Comparison of ENCODE assay signal across 15 cellular contexts in genomic region chr7:260441-261281, GRCh38. TPM values are rescaled to one million over a fixed set of nuclear protein-coding genes. Genes with fewer than 3 reads are reported as not detected.
"Had no signal": no experiment of that assay in that cellular context is flagged by ENCODE, and none has a peak within 500 bp of the region (broad histone marks: within the 10 kb centered on the region; RNA-seq: fewer than 3 reads in every experiment).

No MANE protein-coding gene starts in this region.

- H3K4me1 Mint-ChIP-seq: T-helper 17 cell had no signal

- H3K27me3 ChIP-seq: esophagus muscularis mucosa, heart right ventricle, uterus had no signal

- H3K4me3 ChIP-seq: esophagus muscularis mucosa, heart right ventricle, uterus had no signal

- H3K4me1 ChIP-seq: heart right ventricle, uterus had no signal

- H3K4me3 Mint-ChIP-seq: activated naive CD8-positive, alpha-beta T cell treated with anti-CD3 and anti-CD28 coated beads for 36 hours; natural killer cell treated with Interleukin-12 subunit alpha and Interleukin-12 subunit beta and Interleukin-15 and Interleukin-18, amount 100 ng/mL, for 72 hours; T-helper 17 cell had no signal

- ATAC-seq: natural killer cell treated with Interleukin-12 subunit alpha and Interleukin-12 subunit beta and Interleukin-15 and Interleukin-18, amount 100 ng/mL, for 72 hours; T-helper 17 cell had no signal

- H3K27me3 Mint-ChIP-seq: activated naive CD8-positive, alpha-beta T cell treated with anti-CD3 and anti-CD28 coated beads for 36 hours; natural killer cell treated with Interleukin-12 subunit alpha and Interleukin-12 subunit beta and Interleukin-15 and Interleukin-18, amount 100 ng/mL, for 72 hours; T-helper 17 cell had no signal

- H3K36me3 ChIP-seq: uterus had no signal

- DNase-seq: activated CD4-positive, alpha-beta T cell treated with anti-CD3 and anti-CD28 coated beads, Interleukin-2, amount 50 U/mL, for 1 hour; activated naive CD8-positive, alpha-beta T cell treated with anti-CD3 and anti-CD28 coated beads for 36 hours; foreskin fibroblast; heart right ventricle; kidney glomerular epithelial cell; occipital lobe; T-helper 17 cell; uterus had no signal

- H3K27ac ChIP-seq: esophagus muscularis mucosa, heart right ventricle, uterus had no signal

- H3K9me3 ChIP-seq: uterus had no signal

RNA-seq across cellular contexts. Expression of gene FOXL3, which starts 29.3 kb away (rescaled TPM):
- total RNA-seq: activated CD8-positive, alpha-beta memory T cell treated with anti-CD3 and anti-CD28 coated beads for 36 hours; activated naive CD8-positive, alpha-beta T cell treated with anti-CD3 and anti-CD28 coated beads for 36 hours; cerebellum; esophagus muscularis mucosa; heart right ventricle; mucosa of gallbladder; natural killer cell treated with Interleukin-12 subunit alpha and Interleukin-12 subunit beta and Interleukin-15 and Interleukin-18, amount 100 ng/mL, for 72 hours; occipital lobe; pulmonary artery endothelial cell; T-helper 17 cell; uterus had no signal
- polyA plus RNA-seq: heart right ventricle, thymus had no signal
